1 cellular context compared by ENCODE assay signal in genomic region chr16:27238016-27238587, GRCh38.
TF ChIP-seq lines count a peak whose summit lies in the region.

No MANE protein-coding gene starts in this region.

TF ChIP-seq in H1, 55 proteins besides CTCF, POLR2A, EP300 and RAD21:
- TF ChIP-seq CREB1 (IDR thresholded peaks at IDR 0.05) (no peak), PHF8 (conservative IDR thresholded peaks at IDR 0.05; ENCODE audit: low read depth, low read length) (no peak), CHD7 (IDR thresholded peaks at IDR 0.05; ENCODE audit: insufficient replicate concordance, low read length) (no peak), EGR1 (IDR thresholded peaks at IDR 0.05; ENCODE audit: borderline replicate concordance, low read depth, low read length) (no peak), RFX5 (IDR thresholded peaks at IDR 0.05; ENCODE audit: borderline replicate concordance, low read depth, low read length) (no peak), JUN (IDR thresholded peaks at IDR 0.05; ENCODE audit: low read depth, low read length) (no peak), SIRT6 (IDR thresholded peaks at IDR 0.05; ENCODE audit: low read length) (no peak), KDM1A (IDR thresholded peaks at IDR 0.05; ENCODE audit: borderline replicate concordance, low read length) (no peak), CHD2 (IDR thresholded peaks at IDR 0.05; ENCODE audit: low read length) (no peak), BCL11A (IDR thresholded peaks at IDR 0.05; ENCODE audit: low read depth in 2 of 2, low read length in 2 of 2) (no peak), BRCA1 (IDR thresholded peaks at IDR 0.05; ENCODE audit: low read depth, low read length) (no peak), YY1 (IDR thresholded peaks at IDR 0.05; ENCODE audit: low read depth, low read length) (no peak)
